Comparison of ENCODE assay signal across 1 cellular context in the genomic region with DNA sequence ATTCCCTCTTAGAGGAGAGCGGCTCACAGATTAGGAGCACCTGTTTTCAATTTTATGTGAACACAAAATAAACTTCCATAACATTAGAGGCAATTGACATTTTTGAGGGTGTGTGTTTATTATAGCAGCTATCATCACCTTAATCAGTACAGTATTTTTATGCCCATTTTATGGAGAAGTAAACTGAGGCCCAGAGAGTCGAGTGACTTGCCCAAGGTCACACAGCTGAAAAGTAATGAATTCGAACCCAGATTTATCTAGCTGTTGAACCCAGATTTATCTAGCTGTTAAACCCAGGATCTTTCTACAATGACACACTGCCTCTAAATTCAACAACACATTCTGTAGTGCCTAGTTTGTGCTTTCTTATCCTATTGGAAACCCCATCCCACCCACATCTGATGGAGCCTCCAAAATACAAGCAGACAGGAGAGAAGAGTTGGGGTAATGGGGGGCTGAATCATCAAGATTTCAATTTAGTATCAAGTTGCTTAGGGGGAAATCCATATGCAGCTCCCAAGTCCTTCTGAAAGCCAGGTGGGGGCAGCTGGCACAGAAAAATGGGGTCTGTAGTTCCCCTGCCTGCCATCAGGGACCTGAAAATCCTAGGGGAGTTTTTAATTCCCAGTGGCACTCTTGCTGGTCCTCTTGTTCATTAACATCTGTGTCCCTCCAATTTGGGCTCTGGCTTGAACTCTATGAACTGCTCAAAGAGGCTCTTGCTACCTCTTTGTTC.
TF ChIP-seq lines count a peak whose summit lies in the region.

No MANE protein-coding gene starts in this region.

TF ChIP-seq in SK-N-SH treated with all-trans-retinoic acid at 6 μM for 48 hours, 23 proteins besides CTCF, POLR2A, EP300 and RAD21 (continued from another document):
- TF ChIP-seq, protein P1, sequence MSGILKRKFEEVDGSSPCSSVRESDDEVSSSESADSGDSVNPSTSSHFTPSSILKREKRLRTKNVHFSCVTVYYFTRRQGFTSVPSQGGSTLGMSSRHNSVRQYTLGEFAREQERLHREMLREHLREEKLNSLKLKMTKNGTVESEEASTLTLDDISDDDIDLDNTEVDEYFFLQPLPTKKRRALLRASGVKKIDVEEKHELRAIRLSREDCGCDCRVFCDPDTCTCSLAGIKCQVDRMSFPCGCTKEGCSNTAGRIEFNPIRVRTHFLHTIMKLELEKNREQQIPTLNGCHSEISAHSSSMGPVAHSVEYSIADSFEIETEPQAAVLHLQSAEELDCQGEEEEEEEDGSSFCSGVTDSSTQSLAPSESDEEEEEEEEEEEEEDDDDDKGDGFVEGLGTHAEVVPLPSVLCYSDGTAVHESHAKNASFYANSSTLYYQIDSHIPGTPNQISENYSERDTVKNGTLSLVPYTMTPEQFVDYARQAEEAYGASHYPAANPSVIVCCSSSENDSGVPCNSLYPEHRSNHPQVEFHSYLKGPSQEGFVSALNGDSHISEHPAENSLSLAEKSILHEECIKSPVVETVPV (CRISPR knock-in tag; IDR thresholded peaks at IDR 0.05): no peak
- TF ChIP-seq ZNF70 (CRISPR knock-in tag; IDR thresholded peaks at IDR 0.05) (no peak), OSR1 (CRISPR knock-in tag; IDR thresholded peaks at IDR 0.05) (no peak)
